In the genomic region with DNA sequence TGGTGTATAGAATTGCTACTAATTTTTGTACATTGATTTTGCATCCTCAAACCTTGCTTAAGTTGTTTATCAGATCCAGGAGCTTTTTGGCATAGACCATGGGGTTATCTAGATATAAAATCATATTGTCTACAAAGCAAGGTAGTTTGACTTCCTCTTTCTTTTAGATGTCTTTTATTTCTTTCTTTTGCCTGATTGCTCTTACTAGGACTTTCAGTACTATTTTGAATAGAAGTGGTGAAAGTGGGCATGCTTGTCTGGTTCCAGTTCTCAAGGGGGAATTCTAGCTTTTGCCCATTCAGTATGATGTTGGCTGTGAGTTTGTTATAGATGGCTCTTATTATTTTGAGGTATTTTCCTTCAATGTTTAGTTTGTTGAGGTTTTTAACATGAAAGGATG, we compare ENCODE assay signal across 20 cellular contexts.
DNase-seq lines count a peak whose midpoint lies in the region; ATAC-seq and TF ChIP-seq lines count a peak whose summit lies in the region.
"Had no signal": no experiment of that assay in that cellular context is flagged by ENCODE, and none has a peak within 500 bp of the region (broad histone marks: within the 10 kb centered on the region; RNA-seq: fewer than 3 reads in every experiment).

No MANE protein-coding gene starts in this region.

- ATAC-seq in GM18517 (IDR thresholded peaks at IDR 0.05; ENCODE audit: unreplicated experiment) (peak; percentile 77), GM21390 (IDR thresholded peaks at IDR 0.05; ENCODE audit: unreplicated experiment) (peak; percentile 68), HG02981 (IDR thresholded peaks at IDR 0.05; ENCODE audit: unreplicated experiment) (peak; percentile 67), HG03565 (IDR thresholded peaks at IDR 0.05; ENCODE audit: unreplicated experiment) (peak; percentile 71)
- ATAC-seq: GM23338, K562 had no signal

- H3K36me3 ChIP-seq in brain microvascular endothelial cell (replicated peaks) = no peaks in the 10 kb centered on the region
- H3K36me3 ChIP-seq: right atrium auricular region, thyroid gland had no signal

- no peaks in the 10 kb centered on the region for H3K27me3 ChIP-seq in brain microvascular endothelial cell (replicated peaks)
- H3K27me3 ChIP-seq: hepatocyte, right atrium auricular region, thyroid gland had no signal

- H3K27ac ChIP-seq in brain microvascular endothelial cell = no peak overlapping the region
- H3K27ac ChIP-seq: hepatocyte, right atrium auricular region, thyroid gland had no signal

- in situ Hi-C loops in brain microvascular endothelial cell (cut with HindIII; ENCODE audit: low pct_ligation_motif_present, low sequenced_read_pairs) = no loop called here

- no peak overlapping the region for H3K4me3 ChIP-seq in brain microvascular endothelial cell (ENCODE audit: low read depth, low read length)
- H3K4me3 ChIP-seq: GM23338, hepatocyte, K562, right atrium auricular region, thyroid gland had no signal

- no peak for DNase-seq in NCI-H524 (lab: John Stamatoyannopoulos, UW)
- no peak for DNase-seq in GM20000 (ENCODE audit: low spot score)
- no peak for DNase-seq in brain microvascular endothelial cell
- no peak for DNase-seq in central memory CD4-positive, alpha-beta T cell
- DNase-seq: activated naive CD4-positive, alpha-beta T cell treated with anti-CD3 and anti-CD28 coated beads, Interleukin-2, amount 50 U/mL, for 16 hours; effector CD8-positive, alpha-beta T cell; EL; kidney glomerular epithelial cell; NCI-H1092 treated with DMSO at 0.1 percent for 48 hours; NCI-H2171 treated with DMSO at 0.1 percent for 48 hours; NK-92 treated with Interleukin-12 subunit alpha and Interleukin-12 subunit beta, amount 100 ng/mL, for 24 hours; thyroid gland had no signal

- no peak for TF ChIP-seq CTCF in GM20000 (IDR thresholded peaks at IDR 0.05; ENCODE audit: extremely low read depth, missing control alignments)
- TF ChIP-seq CTCF in brain microvascular endothelial cell (IDR thresholded peaks at IDR 0.05; ENCODE audit: low read depth, low read length, missing control alignments) = no peak
